Comparison of ENCODE assay signal across 10 cellular contexts in the genomic region with DNA sequence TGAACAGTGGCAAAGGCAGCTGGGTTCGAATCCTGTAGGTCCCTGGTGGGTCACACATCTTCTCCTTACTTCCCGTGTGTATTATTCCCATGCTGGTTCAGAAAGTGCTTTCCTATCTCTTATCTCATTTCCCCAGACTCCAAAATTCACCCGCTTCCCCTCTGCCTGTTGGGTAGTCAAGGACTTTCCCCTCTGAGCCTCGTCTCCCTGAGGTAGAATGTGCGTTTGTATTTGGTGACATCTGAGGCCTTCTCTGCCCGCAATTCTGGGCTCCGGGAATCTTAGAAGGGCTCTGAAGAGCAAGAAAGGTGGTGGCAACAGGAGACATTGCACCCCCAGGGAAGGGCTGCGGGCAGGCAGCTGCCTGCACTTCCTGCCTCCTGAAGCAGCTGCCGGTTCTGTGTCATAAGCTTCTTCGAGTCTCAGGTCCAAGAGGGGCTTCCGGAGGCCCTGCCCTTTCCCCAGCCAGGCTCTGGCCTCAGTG. TPM values are rescaled to one million over a fixed set of nuclear protein-coding genes. Genes with fewer than 3 reads are reported as not detected.
DNase-seq lines count a peak whose midpoint lies in the region; FAIRE-seq and TF ChIP-seq lines count a peak whose summit lies in the region.
"Had no signal": no experiment of that assay in that cellular context is flagged by ENCODE, and none has a peak within 500 bp of the region (broad histone marks: within the 10 kb centered on the region; RNA-seq: fewer than 3 reads in every experiment).

No MANE protein-coding gene starts in this region.

- intact Hi-C loops in ascending aorta (cut with DNase I) (no loop called here), thyroid gland (cut with DNase I) (no loop called here)

- no peaks in the 10 kb centered on the region for H3K9me3 ChIP-seq in CD8-positive, alpha-beta memory T cell (ENCODE audit: low read length)
- no peaks in the 10 kb centered on the region for H3K9me3 ChIP-seq in ascending aorta
- no peaks in the 10 kb centered on the region for H3K9me3 ChIP-seq in thyroid gland

- no peak for TF ChIP-seq CTCF in ascending aorta (IDR thresholded peaks at IDR 0.05)
- no peak for TF ChIP-seq CTCF in nephron (IDR thresholded peaks at IDR 0.05; ENCODE audit: unreplicated experiment in 3 of 3)
- TF ChIP-seq CTCF in thyroid gland (IDR thresholded peaks at IDR 0.05), result no peak

- H3K36me3 ChIP-seq in CD8-positive, alpha-beta memory T cell (ENCODE audit: insufficient read depth, low read length), result no peaks in the 10 kb centered on the region
- peaks cover 27 to 55% of the 10 kb centered on the region in 2 donors for H3K36me3 ChIP-seq in ascending aorta
- H3K36me3 ChIP-seq in thyroid gland, result no peaks in the 10 kb centered on the region

- CTCF ChIA-PET in CD8-positive, alpha-beta memory T cell (lab: Charles Lee), result no interaction called here

- peak overlapping the region; percentile 9 for H3K27ac ChIP-seq in CD8-positive, alpha-beta memory T cell (ENCODE audit: low read depth, low read length)
- H3K27ac ChIP-seq in ascending aorta (peak overlapping the region; percentile 83 to 91), thyroid gland (peak overlapping the region in 1 of 3 donors; percentile 43)

- peaks cover 0 to 2% of the 10 kb centered on the region in 2 donors for H3K27me3 Mint-ChIP-seq in CD8-positive, alpha-beta memory T cell
- peaks cover 32% of the 10 kb centered on the region for H3K27me3 Mint-ChIP-seq in nephron (ENCODE audit: low read depth)

- 58 to 59% methylated on average over 11 of the region's 11 CpGs for WGBS in thyroid gland, 2 donors

- POLR2A ChIA-PET in CD8-positive, alpha-beta memory T cell (lab: Charles Lee), result no interaction called here

- H3K27me3 ChIP-seq in CD8-positive, alpha-beta memory T cell (ENCODE audit: insufficient read depth, low read length, poor library complexity, severe bottlenecking), result peaks cover 3% of the 10 kb centered on the region
- H3K27me3 ChIP-seq in ascending aorta, result no peaks in the 10 kb centered on the region
- no peaks in the 10 kb centered on the region for H3K27me3 ChIP-seq in thyroid gland

- peak overlapping the region in 5 of 7 donors; percentile 13 to 54 (median 23) for H3K4me3 Mint-ChIP-seq in CD8-positive, alpha-beta memory T cell
- H3K4me3 Mint-ChIP-seq in nephron, result no peak overlapping the region
- H3K4me3 Mint-ChIP-seq: neural crest cell had no signal

- peak overlapping the region; percentile 7 to 91 (median 71) for H3K27ac Mint-ChIP-seq in CD8-positive, alpha-beta memory T cell
- H3K27ac Mint-ChIP-seq in nephron, result peak overlapping the region in 2 of 3 experiments; percentile 41 to 50

- no peaks in the 10 kb centered on the region for H3K36me3 Mint-ChIP-seq in CD8-positive, alpha-beta memory T cell
- no peaks in the 10 kb centered on the region for H3K36me3 Mint-ChIP-seq in nephron (ENCODE audit: low read depth)

- no peak for DNase-seq in CD8-positive, alpha-beta memory T cell
- DNase-seq in Kasumi-1 (lab: John Stamatoyannopoulos, UW) (peak; percentile 42 to 52), ascending aorta (ENCODE audit: low spot score in 2 of 2) (no peak), thyroid gland (no peak), GF-D8 (lab: John Stamatoyannopoulos, UW) (no peak), RCC 7860 (ENCODE audit: low spot score) (no peak), urothelium cell line (ENCODE audit: low spot score) (no peak)
- DNase-seq: NCI-H1694 treated with DMSO at 0.1 percent for 48 hours had no signal

- H3K4me1 ChIP-seq in CD8-positive, alpha-beta memory T cell (ENCODE audit: insufficient read depth, low read length), result peaks cover 16% of the 10 kb centered on the region
- H3K4me1 ChIP-seq in ascending aorta, result peaks cover 5 to 26% of the 10 kb centered on the region in 2 donors
- H3K4me1 ChIP-seq in thyroid gland, result peaks cover 0 to 12% of the 10 kb centered on the region in 2 donors

- no peak overlapping the region for H3K4me3 ChIP-seq in CD8-positive, alpha-beta memory T cell (ENCODE audit: low read length)
- no peak overlapping the region for H3K4me3 ChIP-seq in ascending aorta
- no peak overlapping the region for H3K4me3 ChIP-seq in thyroid gland (replicated peaks in 1 of 3)

- FAIRE-seq in RCC 7860 (lab: Jason Lieb, UNC) (no peak), urothelium cell line (lab: Jason Lieb, UNC) (no peak)

- no peak for TF ChIP-seq POLR2A in thyroid gland (IDR thresholded peaks at IDR 0.05)

- H3K9me3 Mint-ChIP-seq in CD8-positive, alpha-beta memory T cell, result no peaks in the 10 kb centered on the region
- no peaks in the 10 kb centered on the region for H3K9me3 Mint-ChIP-seq in nephron
- H3K9me3 Mint-ChIP-seq: neural crest cell had no signal

- peaks cover 18 to 25% (median 19%) of the 10 kb centered on the region in 3 donors for H3K4me1 Mint-ChIP-seq in CD8-positive, alpha-beta memory T cell
- peaks cover 53% of the 10 kb centered on the region for H3K4me1 Mint-ChIP-seq in nephron

RNA-seq across cellular contexts. Expression of a gene that starts 5.9 kb away (rescaled TPM):
- 1 to 10 TPM; 1.5 to 2.8 TPM for total RNA-seq in CD8-positive, alpha-beta memory T cell
- 0.06 TPM for polyA plus RNA-seq in CD8-positive, alpha-beta memory T cell
- total RNA-seq in ascending aorta (280 TPM), thyroid gland (10 to 100 TPM; 15.6 to 42.5 (median 17.9) TPM)

Comparison
In these comparisons a context has a peak if more than half of its experiments do, and no peak if none do; other contexts are left out.
1. DNase-seq: peak in Kasumi-1 (2 of 2); none in CD8-positive, alpha-beta memory T cell (0 of 5), ascending aorta (0 of 2), thyroid gland (0 of 2), GF-D8 (single experiment), RCC 7860 (single experiment) and urothelium cell line (single experiment).
2. H3K4me3 Mint-ChIP-seq: peak in CD8-positive, alpha-beta memory T cell (5 of 7); none in nephron (0 of 3).